In the genomic region with DNA sequence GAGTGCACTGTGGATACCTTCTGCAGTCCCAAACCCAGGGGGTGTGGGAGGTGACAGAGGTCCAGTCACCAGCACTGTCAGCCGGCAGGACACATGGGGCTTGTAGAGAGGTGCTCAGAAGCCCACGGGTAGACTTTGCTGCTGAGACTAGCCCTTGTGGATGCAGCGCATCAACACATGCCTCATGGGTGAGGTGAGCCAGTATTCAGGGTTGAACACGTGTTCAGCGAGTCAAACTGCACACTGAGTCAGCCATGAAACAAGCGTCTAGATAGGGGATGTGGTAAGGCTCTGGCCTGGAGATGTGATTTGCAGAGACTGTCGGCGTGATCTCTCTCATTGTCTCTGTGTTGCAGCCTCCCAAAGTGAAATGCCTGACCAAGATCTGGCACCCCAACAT, we compare ENCODE assay signal across 12 cellular contexts. TPM values are rescaled to one million over a fixed set of nuclear protein-coding genes. Genes with fewer than 3 reads are reported as not detected.
DNase-seq lines count a peak whose midpoint lies in the region; ATAC-seq and TF ChIP-seq lines count a peak whose summit lies in the region.
"Had no signal": no experiment of that assay in that cellular context is flagged by ENCODE, and none has a peak within 500 bp of the region (broad histone marks: within the 10 kb centered on the region; RNA-seq: fewer than 3 reads in every experiment).

No MANE protein-coding gene starts in this region.

- ATAC-seq in foreskin keratinocyte (peak; percentile 94), GM21786 (IDR thresholded peaks at IDR 0.05; ENCODE audit: unreplicated experiment) (no peak)

- H3K4me1 ChIP-seq in foreskin keratinocyte: peaks cover 3% of the 10 kb centered on the region
- H3K4me1 ChIP-seq: adrenal gland had no signal

- H3K27ac ChIP-seq in foreskin keratinocyte: peak overlapping the region; percentile 60
- H3K27ac ChIP-seq: adrenal gland had no signal

- H3K9me3 Mint-ChIP-seq in activated T-cell treated with anti-CD3 and anti-CD28 coated beads, Interleukin-2, amount 50 U/mL, for 24 hours: no peaks in the 10 kb centered on the region

- peak overlapping the region; percentile 83 for H3K27ac Mint-ChIP-seq in activated T-cell treated with anti-CD3 and anti-CD28 coated beads, Interleukin-2, amount 50 U/mL, for 24 hours

- H3K27me3 Mint-ChIP-seq in activated T-cell treated with anti-CD3 and anti-CD28 coated beads, Interleukin-2, amount 50 U/mL, for 24 hours: no peaks in the 10 kb centered on the region

- peak overlapping the region; percentile 43 for H3K4me3 Mint-ChIP-seq in activated T-cell treated with anti-CD3 and anti-CD28 coated beads, Interleukin-2, amount 50 U/mL, for 24 hours

- TF ChIP-seq CTCF in foreskin keratinocyte (conservative IDR thresholded peaks at IDR 0.05): peak; percentile 27

- peaks cover 23% of the 10 kb centered on the region for H3K4me1 Mint-ChIP-seq in activated T-cell treated with anti-CD3 and anti-CD28 coated beads, Interleukin-2, amount 50 U/mL, for 24 hours (ENCODE audit: low read depth)

- H3K27me3 ChIP-seq in foreskin keratinocyte: no peaks in the 10 kb centered on the region
- H3K27me3 ChIP-seq: adrenal gland had no signal

- peak; percentile 58 for DNase-seq in LHCN-M2 (ENCODE audit: low read depth)
- DNase-seq in activated T-cell treated with anti-CD3 and anti-CD28 coated beads, Interleukin-2, amount 50 U/mL, for 24 hours: peak; percentile 52
- DNase-seq in foreskin keratinocyte: peak; percentile 81 to 88
- peak; percentile 17 to 19 for DNase-seq in stimulated activated CD8-positive, alpha-beta memory T cell treated with anti-CD3 and anti-CD28 coated beads, Interleukin-2, amount 100 ng/mL, for 48 hours (ENCODE audit: low read depth in 2 of 2)
- DNase-seq in cortex of kidney (lab: John Stamatoyannopoulos, UW): no peak
- no peak for DNase-seq in NCI-H446 (lab: John Stamatoyannopoulos, UW)
- DNase-seq: DND-41, NCI-H446 treated with DMSO at 0.1 percent for 48 hours, retina, SW 1271 had no signal

- H3K36me3 Mint-ChIP-seq in activated T-cell treated with anti-CD3 and anti-CD28 coated beads, Interleukin-2, amount 50 U/mL, for 24 hours (ENCODE audit: low read depth): peaks cover 83% of the 10 kb centered on the region

RNA-seq across cellular contexts. Expression of a gene that starts 35.8 kb away (rescaled TPM):
- total RNA-seq in LHCN-M2 (2014; rRNA removed) (24.0 and 24.4 TPM in 2 replicates), foreskin keratinocyte (23.5 and 24.6 TPM in 2 replicates)
- 18.3 TPM for polyA plus RNA-seq in LHCN-M2 (2012)
- 21.6 and 27.8 TPM in 2 replicates for polyA plus RNA-seq in foreskin keratinocyte

RNA-seq across cellular contexts. Expression of a gene that starts 58.2 kb away (rescaled TPM):
- total RNA-seq in LHCN-M2 (2014; rRNA removed) (56.8 and 62.2 TPM in 2 replicates), foreskin keratinocyte (70.5 and 71.9 TPM in 2 replicates)
- 69.2 TPM for polyA plus RNA-seq in LHCN-M2 (2012)
- polyA plus RNA-seq in foreskin keratinocyte: 85.0 and 93.1 TPM in 2 replicates

Comparison
In these comparisons a context has a peak if more than half of its experiments do, and no peak if none do; other contexts are left out.
1. DNase-seq: peak in LHCN-M2 (single experiment), activated T-cell treated with anti-CD3 and anti-CD28 coated beads, Interleukin-2, amount 50 U/mL, for 24 hours (single experiment), foreskin keratinocyte (2 of 2) and stimulated activated CD8-positive, alpha-beta memory T cell treated with anti-CD3 and anti-CD28 coated beads, Interleukin-2, amount 100 ng/mL, for 48 hours (2 of 2); none in cortex of kidney (single experiment) and NCI-H446 (0 of 2).